10 cellular contexts compared by ENCODE assay signal in genomic region chr9:137150485-137151060, GRCh38. TPM values are rescaled to one million over a fixed set of nuclear protein-coding genes. Genes with fewer than 3 reads are reported as not detected.
A peak's percentile ranks its signal among the peaks of the same experiment; 100 is the strongest.
DNase-seq lines count a peak whose midpoint lies in the region; ATAC-seq and TF ChIP-seq lines count a peak whose summit lies in the region.
"Had no signal": no experiment of that assay in that cellular context is flagged by ENCODE, and none has a peak within 500 bp of the region (broad histone marks: within the 10 kb centered on the region; RNA-seq: fewer than 3 reads in every experiment).

No MANE protein-coding gene starts in this region.

- ATAC-seq in GM19438 (IDR thresholded peaks at IDR 0.05; ENCODE audit: low read depth, unreplicated experiment), result peak; percentile 40
- ATAC-seq in HG03520 (IDR thresholded peaks at IDR 0.05; ENCODE audit: unreplicated experiment), result peak; percentile 43
- ATAC-seq in RWPE2 (ENCODE audit: low read depth), result peak; percentile 56
- peak; percentile 44 for ATAC-seq in lung (ENCODE audit: insufficient read depth, low FRiP score)

- H3K27ac ChIP-seq in RWPE2 (ENCODE audit: poor library complexity, severe bottlenecking) (no peak overlapping the region), lung (ENCODE audit: low read depth in 1 of 2, low read length in 1 of 2) (no peak overlapping the region), thyroid gland (no peak overlapping the region)

- no peaks in the 10 kb centered on the region for H3K4me1 ChIP-seq in RWPE2 (ENCODE audit: insufficient read depth, poor library complexity, severe bottlenecking)
- H3K4me1 ChIP-seq in lung (ENCODE audit: control insufficient read depth in 2 of 2, insufficient read depth in 2 of 2, low read length in 2 of 2), result no peaks in the 10 kb centered on the region
- no peaks in the 10 kb centered on the region for H3K4me1 ChIP-seq in thyroid gland

- H3K4me1 Mint-ChIP-seq in immature natural killer cell, result no peaks in the 10 kb centered on the region

- H3K36me3 ChIP-seq in RWPE2 (ENCODE audit: low read depth) (no peaks in the 10 kb centered on the region), lung (ENCODE audit: control insufficient read depth in 2 of 2, insufficient read depth in 2 of 2, low read length in 2 of 2) (no peaks in the 10 kb centered on the region), thyroid gland (no peaks in the 10 kb centered on the region)

- H3K36me3 Mint-ChIP-seq in immature natural killer cell, result no peaks in the 10 kb centered on the region

- DNase-seq in DMS153 (lab: John Stamatoyannopoulos, UW) (peak; percentile 66), RWPE2 (ENCODE audit: low spot score) (no peak), lung (ENCODE audit: low spot score) (peak; percentile 43), cerebellum (ENCODE audit: low spot score) (no peak), thyroid gland (no peak), immature natural killer cell (no peak)

- no peak for TF ChIP-seq CTCF in RWPE2 (IDR thresholded peaks at IDR 0.05; ENCODE audit: poor library complexity, severe bottlenecking)
- TF ChIP-seq CTCF in lung (IDR thresholded peaks at IDR 0.05; ENCODE audit: control extremely low read depth, extremely low read depth), result no peak
- TF ChIP-seq CTCF in thyroid gland (IDR thresholded peaks at IDR 0.05), result no peak

- intact Hi-C loops in thyroid gland (cut with DNase I), result no loop called here

- TF ChIP-seq POLR2A in thyroid gland (IDR thresholded peaks at IDR 0.05), result no peak

- H3K4me3 ChIP-seq in RWPE2 (ENCODE audit: severe bottlenecking), result no peak overlapping the region
- no peak overlapping the region for H3K4me3 ChIP-seq in lung
- H3K4me3 ChIP-seq in thyroid gland (replicated peaks in 1 of 3), result no peak overlapping the region

- WGBS in lung, 2 donors, result 29 to 40% methylated on average over 23 of the region's 23 CpGs
- WGBS in thyroid gland, 2 donors, result 43 to 51% methylated on average over 23 of the region's 23 CpGs

- no peak overlapping the region for H3K27ac Mint-ChIP-seq in immature natural killer cell

- H3K4me3 Mint-ChIP-seq in immature natural killer cell, result no peak overlapping the region

- H3K27me3 ChIP-seq in RWPE2 (ENCODE audit: insufficient read depth, poor library complexity, severe bottlenecking) (peaks cover 10% of the 10 kb centered on the region), lung (ENCODE audit: control insufficient read depth, insufficient read depth) (peaks cover 4% of the 10 kb centered on the region), thyroid gland (no peaks in the 10 kb centered on the region)

- H3K27me3 Mint-ChIP-seq in immature natural killer cell (ENCODE audit: low read depth in 3 of 3), result peaks cover 0 to 5% (median 2%) of the 10 kb centered on the region in 3 donors

- no peaks in the 10 kb centered on the region for H3K9me3 Mint-ChIP-seq in immature natural killer cell

- H3K9me3 ChIP-seq in RWPE2 (ENCODE audit: severe bottlenecking) (no peaks in the 10 kb centered on the region), lung (ENCODE audit: control insufficient read depth in 2 of 2, insufficient read depth in 1 of 2, low read length in 1 of 2) (no peaks in the 10 kb centered on the region), thyroid gland (no peaks in the 10 kb centered on the region)

RNA-seq across cellular contexts. Expression of gene GRIN1, which starts 11.6 kb away (rescaled TPM):
- total RNA-seq in lung, result under 1 TPM; 0.06 to 0.49 TPM
- polyA plus RNA-seq in lung, result under 1 TPM; 0.18 to 0.51 TPM
- total RNA-seq in cerebellum, result 23.6 TPM
- not detected for total RNA-seq in thyroid gland
- polyA plus RNA-seq in immature natural killer cell, result not detected

RNA-seq across cellular contexts. Expression of gene LRRC26, which starts 19.3 kb away (rescaled TPM):
- total RNA-seq in lung (1 to 10 TPM in 1 of 2 donors, under 1 TPM in 1; 0.77 to 5.2 TPM), cerebellum (0.91 TPM), thyroid gland (not detected)
- polyA plus RNA-seq in lung (under 1 TPM; 0.12 to 0.37 TPM), immature natural killer cell (1 to 10 TPM in 1 of 3 donors, under 1 TPM in 1, not detected in 1; 0.22 to 2.1 TPM)
- total RNA-seq: pulmonary artery endothelial cell had no signal

RNA-seq across cellular contexts. Expression of gene TMEM210, which starts 21.3 kb away (rescaled TPM):
- not detected for total RNA-seq in lung
- not detected for polyA plus RNA-seq in lung
- total RNA-seq in cerebellum, result not detected
- total RNA-seq in thyroid gland, result not detected
- polyA plus RNA-seq in immature natural killer cell, result not detected
- total RNA-seq: bronchial epithelial cell, pulmonary artery endothelial cell had no signal

RNA-seq across cellular contexts. Expression of gene DPP7, which starts 36.0 kb away (rescaled TPM):
- total RNA-seq in lung (100 to 1,000 TPM in 1 of 2 donors, 10 to 100 TPM in 1; 48.0 to 236 TPM), cerebellum (12.2 TPM), thyroid gland (100 to 1,000 TPM; 120 to 209 (median 157) TPM)
- polyA plus RNA-seq in lung (100 to 1,000 TPM; 220 to 436 TPM), immature natural killer cell (100 to 1,000 TPM; 136 to 176 (median 168) TPM)

RNA-seq across cellular contexts. Expression of gene ANAPC2, which starts 37.8 kb away (rescaled TPM):
- total RNA-seq in lung (10 to 100 TPM; 31.9 to 60.9 TPM), cerebellum (22.0 TPM), thyroid gland (10 to 100 TPM; 25.6 to 34.1 (median 31.8) TPM)
- polyA plus RNA-seq in lung (10 to 100 TPM; 32.3 to 50.0 TPM), immature natural killer cell (1 to 10 TPM; 4.2 to 7.0 (median 5.3) TPM)

Comparison
In these comparisons a context has a peak if more than half of its experiments do, and no peak if none do; other contexts are left out.
1. DNase-seq: peak in DMS153 (single experiment) and lung (single experiment); none in RWPE2 (single experiment), cerebellum (single experiment), thyroid gland (0 of 2) and immature natural killer cell (0 of 3).
2. RNA of gene GRIN1, which starts 11.6 kb away (total RNA-seq): 23.6 TPM in cerebellum (single experiment); 0.06 to 0.49 TPM in lung and not detected in thyroid gland; every median in the first group is over 10 times any median in the second.
3. Peak in every context shown above with its lines, with median percentiles within 50 percentile points of each other: ATAC-seq.